ENCODE assay signal across 1 cellular context in the genomic region with DNA sequence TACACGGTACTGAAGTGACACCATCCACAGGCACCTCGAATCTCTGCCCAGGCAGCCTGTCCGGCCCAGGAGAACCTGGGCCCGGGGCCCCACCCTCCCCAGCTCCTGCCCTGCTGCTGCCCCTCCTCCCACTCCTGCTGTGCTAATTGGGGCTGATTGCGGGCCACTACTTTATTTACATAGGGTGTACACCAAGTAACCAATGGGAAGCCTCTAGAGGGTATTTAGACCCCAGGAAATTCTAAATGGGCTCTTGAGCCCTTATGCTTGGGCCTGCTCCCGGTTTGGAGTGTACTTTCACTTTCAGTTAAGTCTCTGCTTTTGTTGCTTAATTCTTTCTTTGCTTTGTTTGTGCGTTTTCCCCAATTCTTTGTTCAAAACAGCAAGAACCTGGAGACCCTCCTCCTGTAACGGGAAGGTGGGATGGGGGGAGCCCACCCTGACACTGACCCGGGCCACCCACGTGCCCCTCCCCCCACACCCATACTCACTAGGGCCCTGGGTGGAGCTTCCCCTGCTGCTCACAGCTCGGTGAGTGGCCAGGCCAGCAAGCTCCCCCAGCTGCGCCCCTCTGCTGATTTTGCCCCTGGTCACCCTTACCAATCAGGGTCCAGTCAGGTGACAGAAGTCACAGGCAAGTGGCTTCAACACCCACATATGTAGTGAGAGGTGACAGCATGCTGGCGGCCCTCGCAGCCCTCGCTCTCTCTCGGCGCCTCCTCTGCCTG.
TF ChIP-seq lines count a peak whose summit lies in the region.

No MANE protein-coding gene starts in this region.

TF ChIP-seq in HEK293, 187 proteins besides CTCF, POLR2A, EP300 and RAD21 (continued from another document):
- TF ChIP-seq ZNF670 (tag by site-specific recombination; IDR thresholded peaks at IDR 0.05; ENCODE audit: low read depth) (no peak), ZIC2 (tag by site-specific recombination; IDR thresholded peaks at IDR 0.05) (peak; percentile 89), REPIN1 (tag by site-specific recombination; IDR thresholded peaks at IDR 0.05; ENCODE audit: low read depth) (no peak; the same call in 1 of the 2 replicates), ZNF146 (tag by site-specific recombination; IDR thresholded peaks at IDR 0.05) (no peak), ZNF707 (tag by site-specific recombination; IDR thresholded peaks at IDR 0.05) (no peak), ZNF121 (tag by site-specific recombination; IDR thresholded peaks at IDR 0.05) (no peak), ZNF660 (tag by site-specific recombination; IDR thresholded peaks at IDR 0.05) (no peak), ZNF561 (tag by site-specific recombination; IDR thresholded peaks at IDR 0.05; ENCODE audit: borderline replicate concordance) (no peak), ZEB2 (tag by site-specific recombination; IDR thresholded peaks at IDR 0.05) (no peak), ZNF23 (tag by site-specific recombination; IDR thresholded peaks at IDR 0.05; ENCODE audit: borderline replicate concordance) (no peak), ZNF843 (tag by site-specific recombination; IDR thresholded peaks at IDR 0.05) (no peak), GLI2 (tag by site-specific recombination; IDR thresholded peaks at IDR 0.05; ENCODE audit: borderline replicate concordance, low read depth) (no peak), ZNF768 (tag by site-specific recombination; IDR thresholded peaks at IDR 0.05) (no peak), ZNF2 (tag by site-specific recombination; IDR thresholded peaks at IDR 0.05) (peak; percentile 57; the same call in 1 of the 2 replicates), ZBTB7A (tag by site-specific recombination; IDR thresholded peaks at IDR 0.05; ENCODE audit: low read depth) (no peak), ZNF610 (tag by site-specific recombination; IDR thresholded peaks at IDR 0.05; ENCODE audit: borderline replicate concordance) (no peak), ZNF549 (tag by site-specific recombination; IDR thresholded peaks at IDR 0.05) (no peak), OVOL3 (tag by site-specific recombination; IDR thresholded peaks at IDR 0.05) (no peak), ZFP37 (tag by site-specific recombination; IDR thresholded peaks at IDR 0.05) (no peak), ZNF626 (tag by site-specific recombination; IDR thresholded peaks at IDR 0.05) (no peak), SCRT1 (tag by site-specific recombination; IDR thresholded peaks at IDR 0.05; ENCODE audit: borderline replicate concordance) (no peak), GLIS1 (tag by site-specific recombination; IDR thresholded peaks at IDR 0.05) (no peak), ZNF214 (tag by site-specific recombination; IDR thresholded peaks at IDR 0.05; ENCODE audit: borderline replicate concordance) (no peak), ZNF76 (tag by site-specific recombination; IDR thresholded peaks at IDR 0.05; ENCODE audit: borderline replicate concordance, low read depth) (0 out of 2 replicates have a peak, but pooled peaks have one; percentile 4), ZSCAN16 (tag by site-specific recombination; IDR thresholded peaks at IDR 0.05) (no peak), ZNF266 (tag by site-specific recombination; IDR thresholded peaks at IDR 0.05; ENCODE audit: low read depth) (no peak), ZBTB20 (tag by site-specific recombination; IDR thresholded peaks at IDR 0.05) (peak; percentile 51; the same call in 1 of the 2 replicates), HOXC10 (CRISPR knock-in tag; IDR thresholded peaks at IDR 0.05) (no peak), ZNF248 (tag by site-specific recombination; IDR thresholded peaks at IDR 0.05) (no peak), ZNF501 (tag by site-specific recombination; IDR thresholded peaks at IDR 0.05) (no peak), ZNF776 (tag by site-specific recombination; IDR thresholded peaks at IDR 0.05; ENCODE audit: borderline replicate concordance) (no peak), ZNF16 (tag by site-specific recombination; IDR thresholded peaks at IDR 0.05; ENCODE audit: low read depth) (no peak), ZNF24 (tag by site-specific recombination; IDR thresholded peaks at IDR 0.05) (peak; percentile 46; the same call in 1 of the 2 replicates), ZBTB1 (tag by site-specific recombination; IDR thresholded peaks at IDR 0.05) (no peak), IKZF3 (tag by site-specific recombination; IDR thresholded peaks at IDR 0.05) (no peak), ZNF629 (tag by site-specific recombination; IDR thresholded peaks at IDR 0.05) (0 out of 2 replicates have a peak, but pooled peaks have one; percentile 20)
- TF ChIP-seq, protein P1, sequence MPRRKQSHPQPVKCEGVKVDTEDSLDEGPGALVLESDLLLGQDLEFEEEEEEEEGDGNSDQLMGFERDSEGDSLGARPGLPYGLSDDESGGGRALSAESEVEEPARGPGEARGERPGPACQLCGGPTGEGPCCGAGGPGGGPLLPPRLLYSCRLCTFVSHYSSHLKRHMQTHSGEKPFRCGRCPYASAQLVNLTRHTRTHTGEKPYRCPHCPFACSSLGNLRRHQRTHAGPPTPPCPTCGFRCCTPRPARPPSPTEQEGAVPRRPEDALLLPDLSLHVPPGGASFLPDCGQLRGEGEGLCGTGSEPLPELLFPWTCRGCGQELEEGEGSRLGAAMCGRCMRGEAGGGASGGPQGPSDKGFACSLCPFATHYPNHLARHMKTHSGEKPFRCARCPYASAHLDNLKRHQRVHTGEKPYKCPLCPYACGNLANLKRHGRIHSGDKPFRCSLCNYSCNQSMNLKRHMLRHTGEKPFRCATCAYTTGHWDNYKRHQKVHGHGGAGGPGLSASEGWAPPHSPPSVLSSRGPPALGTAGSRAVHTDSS (tag by site-specific recombination; IDR thresholded peaks at IDR 0.05) = no peak
- TF ChIP-seq, protein P2, sequence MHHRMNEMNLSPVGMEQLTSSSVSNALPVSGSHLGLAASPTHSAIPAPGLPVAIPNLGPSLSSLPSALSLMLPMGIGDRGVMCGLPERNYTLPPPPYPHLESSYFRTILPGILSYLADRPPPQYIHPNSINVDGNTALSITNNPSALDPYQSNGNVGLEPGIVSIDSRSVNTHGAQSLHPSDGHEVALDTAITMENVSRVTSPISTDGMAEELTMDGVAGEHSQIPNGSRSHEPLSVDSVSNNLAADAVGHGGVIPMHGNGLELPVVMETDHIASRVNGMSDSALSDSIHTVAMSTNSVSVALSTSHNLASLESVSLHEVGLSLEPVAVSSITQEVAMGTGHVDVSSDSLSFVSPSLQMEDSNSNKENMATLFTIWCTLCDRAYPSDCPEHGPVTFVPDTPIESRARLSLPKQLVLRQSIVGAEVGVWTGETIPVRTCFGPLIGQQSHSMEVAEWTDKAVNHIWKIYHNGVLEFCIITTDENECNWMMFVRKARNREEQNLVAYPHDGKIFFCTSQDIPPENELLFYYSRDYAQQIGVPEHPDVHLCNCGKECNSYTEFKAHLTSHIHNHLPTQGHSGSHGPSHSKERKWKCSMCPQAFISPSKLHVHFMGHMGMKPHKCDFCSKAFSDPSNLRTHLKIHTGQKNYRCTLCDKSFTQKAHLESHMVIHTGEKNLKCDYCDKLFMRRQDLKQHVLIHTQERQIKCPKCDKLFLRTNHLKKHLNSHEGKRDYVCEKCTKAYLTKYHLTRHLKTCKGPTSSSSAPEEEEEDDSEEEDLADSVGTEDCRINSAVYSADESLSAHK (tag by site-specific recombination; IDR thresholded peaks at IDR 0.05) = no peak
- TF ChIP-seq, protein P3, sequence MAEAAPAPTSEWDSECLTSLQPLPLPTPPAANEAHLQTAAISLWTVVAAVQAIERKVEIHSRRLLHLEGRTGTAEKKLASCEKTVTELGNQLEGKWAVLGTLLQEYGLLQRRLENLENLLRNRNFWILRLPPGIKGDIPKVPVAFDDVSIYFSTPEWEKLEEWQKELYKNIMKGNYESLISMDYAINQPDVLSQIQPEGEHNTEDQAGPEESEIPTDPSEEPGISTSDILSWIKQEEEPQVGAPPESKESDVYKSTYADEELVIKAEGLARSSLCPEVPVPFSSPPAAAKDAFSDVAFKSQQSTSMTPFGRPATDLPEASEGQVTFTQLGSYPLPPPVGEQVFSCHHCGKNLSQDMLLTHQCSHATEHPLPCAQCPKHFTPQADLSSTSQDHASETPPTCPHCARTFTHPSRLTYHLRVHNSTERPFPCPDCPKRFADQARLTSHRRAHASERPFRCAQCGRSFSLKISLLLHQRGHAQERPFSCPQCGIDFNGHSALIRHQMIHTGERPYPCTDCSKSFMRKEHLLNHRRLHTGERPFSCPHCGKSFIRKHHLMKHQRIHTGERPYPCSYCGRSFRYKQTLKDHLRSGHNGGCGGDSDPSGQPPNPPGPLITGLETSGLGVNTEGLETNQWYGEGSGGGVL (tag by site-specific recombination; IDR thresholded peaks at IDR 0.05) = no peak
- TF ChIP-seq, protein P4, sequence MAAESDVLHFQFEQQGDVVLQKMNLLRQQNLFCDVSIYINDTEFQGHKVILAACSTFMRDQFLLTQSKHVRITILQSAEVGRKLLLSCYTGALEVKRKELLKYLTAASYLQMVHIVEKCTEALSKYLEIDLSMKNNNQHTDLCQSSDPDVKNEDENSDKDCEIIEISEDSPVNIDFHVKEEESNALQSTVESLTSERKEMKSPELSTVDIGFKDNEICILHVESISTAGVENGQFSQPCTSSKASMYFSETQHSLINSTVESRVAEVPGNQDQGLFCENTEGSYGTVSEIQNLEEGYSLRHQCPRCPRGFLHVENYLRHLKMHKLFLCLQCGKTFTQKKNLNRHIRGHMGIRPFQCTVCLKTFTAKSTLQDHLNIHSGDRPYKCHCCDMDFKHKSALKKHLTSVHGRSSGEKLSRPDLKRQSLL (tag by site-specific recombination; IDR thresholded peaks at IDR 0.05) = peak; percentile 80; the same call in 1 of the 2 replicates
TF ChIP-seq in HEK293: peak in this region for 25.
